8 cellular contexts compared by ENCODE assay signal in the genomic region with DNA sequence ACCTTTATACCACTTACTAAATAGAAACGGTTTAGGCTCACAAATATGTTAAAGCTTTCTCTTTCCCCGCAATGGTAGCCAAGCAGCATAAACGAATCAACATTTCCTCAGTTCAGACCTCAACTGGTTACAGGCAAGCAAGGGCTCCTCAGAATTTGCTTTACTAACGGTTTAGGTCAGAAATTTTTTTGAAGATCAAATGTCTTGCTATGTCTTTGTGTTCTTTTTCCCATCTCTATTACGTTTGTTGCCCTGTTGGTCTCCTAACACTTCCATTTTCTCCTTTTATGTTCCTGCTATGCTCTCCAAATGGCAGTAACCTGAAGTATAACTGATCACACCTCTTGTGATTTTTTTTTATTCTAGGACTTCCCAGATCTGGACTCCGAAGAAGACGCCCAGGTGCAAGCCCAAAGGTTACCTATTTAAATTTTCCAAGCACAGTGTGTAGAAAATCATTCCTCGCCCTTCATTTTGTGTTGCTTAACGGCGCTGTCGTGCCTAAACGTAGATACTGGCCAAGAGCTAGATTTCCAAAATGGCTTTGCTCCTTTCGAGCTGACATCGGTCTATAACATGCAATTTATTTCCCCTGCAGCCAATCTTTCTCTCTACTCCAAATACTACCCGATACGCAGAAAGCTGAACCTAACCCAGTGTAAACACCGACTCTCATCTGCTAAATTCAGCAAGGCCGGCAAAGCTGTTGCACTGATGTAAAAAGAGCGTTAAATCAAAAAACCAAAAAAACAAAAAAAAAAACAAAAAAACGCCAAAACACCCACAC. TPM values are rescaled to one million over a fixed set of nuclear protein-coding genes. Genes with fewer than 3 reads are reported as not detected.
DNase-seq lines count a peak whose midpoint lies in the region; ATAC-seq and TF ChIP-seq lines count a peak whose summit lies in the region.

No MANE protein-coding gene starts in this region.

- no peaks in the 10 kb centered on the region for H3K9me3 ChIP-seq in CD8-positive, alpha-beta T cell (ENCODE audit: low read length)

- peak overlapping the region; percentile 78 for H3K27ac ChIP-seq in CD8-positive, alpha-beta T cell (ENCODE audit: low read depth, low read length)

- H3K36me3 Mint-ChIP-seq in CD8-positive, alpha-beta T cell: peaks cover 19% of the 10 kb centered on the region
- peaks cover 11 to 23% of the 10 kb centered on the region in 2 donors for H3K36me3 Mint-ChIP-seq in activated naive CD4-positive, alpha-beta T cell treated with anti-CD3 and anti-CD28 coated beads, Interleukin-2, amount 50 U/mL, for 72 hours

- H3K4me1 Mint-ChIP-seq in CD8-positive, alpha-beta T cell (ENCODE audit: low read depth): peaks cover 66% of the 10 kb centered on the region

- H3K9me3 Mint-ChIP-seq in CD8-positive, alpha-beta T cell: no peaks in the 10 kb centered on the region
- no peaks in the 10 kb centered on the region for H3K9me3 Mint-ChIP-seq in activated naive CD4-positive, alpha-beta T cell treated with anti-CD3 and anti-CD28 coated beads, Interleukin-2, amount 50 U/mL, for 72 hours

- no peaks in the 10 kb centered on the region for H3K36me3 ChIP-seq in CD8-positive, alpha-beta T cell (ENCODE audit: insufficient read depth, low read length)

- DNase-seq in CD8-positive, alpha-beta T cell: peak in 5 of 7 experiments; percentile 15 to 73 (median 49)
- peak; percentile 71 for DNase-seq in HS-27A (ENCODE audit: low read depth)
- peak; percentile 78 for DNase-seq in NCI-H82 treated with DMSO at 0.1 percent for 48 hours (lab: John Stamatoyannopoulos, UW; ENCODE audit: unreplicated experiment)
- peak in 1 of 2 donors; percentile 16 for DNase-seq in activated naive CD4-positive, alpha-beta T cell treated with anti-CD3 and anti-CD28 coated beads, Interleukin-2, amount 50 U/mL, for 72 hours (ENCODE audit: low spot score in 2 of 2)
- no peak for DNase-seq in left ventricle myocardium superior
- peak; percentile 90 for DNase-seq in retina
- DNase-seq in NCI-H1048 (lab: John Stamatoyannopoulos, UW): no peak

- no peaks in the 10 kb centered on the region for H3K27me3 ChIP-seq in CD8-positive, alpha-beta T cell (ENCODE audit: insufficient read depth, low read length)

- no peak for TF ChIP-seq CTCF in CD8-positive, alpha-beta T cell (IDR thresholded peaks at IDR 0.05)

- H3K4me3 Mint-ChIP-seq in CD8-positive, alpha-beta T cell: peak overlapping the region; percentile 93

- H3K27me3 Mint-ChIP-seq in CD8-positive, alpha-beta T cell (ENCODE audit: low read depth): no peaks in the 10 kb centered on the region

- ATAC-seq in CD8-positive, alpha-beta T cell: peak; percentile 47
- peak; percentile 19 for ATAC-seq in GM19438 (IDR thresholded peaks at IDR 0.05; ENCODE audit: low read depth, unreplicated experiment)
- ATAC-seq in activated naive CD4-positive, alpha-beta T cell treated with anti-CD3 and anti-CD28 coated beads, Interleukin-2, amount 50 U/mL, for 72 hours: peak; percentile 16 to 42
- peak; percentile 1 for ATAC-seq in left ventricle myocardium superior

- POLR2A ChIA-PET in CD8-positive, alpha-beta T cell (lab: Charles Lee): interaction anchor here (0.6 to 5.3 kb wide), 20 partner anchors 10 to 1344 kb away, joined by 3 to 33 read pairs (median 4); a partner anchor contains a TSS

- CTCF ChIA-PET in CD8-positive, alpha-beta T cell (lab: Charles Lee): interaction anchor here (1.2 to 2.2 kb wide), 4 partner anchors 11 to 328 kb away, joined by 3 to 7 read pairs (median 4); no protein-coding TSS in a partner anchor

- peak overlapping the region; percentile 53 for H3K4me3 ChIP-seq in CD8-positive, alpha-beta T cell (ENCODE audit: low read depth, low read length)

- H3K27ac Mint-ChIP-seq in CD8-positive, alpha-beta T cell: peak overlapping the region; percentile 99
- peak overlapping the region; percentile 91 to 97 for H3K27ac Mint-ChIP-seq in activated naive CD4-positive, alpha-beta T cell treated with anti-CD3 and anti-CD28 coated beads, Interleukin-2, amount 50 U/mL, for 72 hours

- peaks cover 55% of the 10 kb centered on the region for H3K4me1 ChIP-seq in CD8-positive, alpha-beta T cell (ENCODE audit: insufficient read depth, low read length)

- intact Hi-C loops in CD8-positive, alpha-beta T cell (cut with DNase I, micrococcal nuclease): loop anchor here (1.0 to 10.0 kb wide), 13 partner anchors 10 to 1338 kb away; a partner anchor contains a TSS
- intact Hi-C loops in left ventricle myocardium superior (cut with micrococcal nuclease): no loop called here

RNA-seq across cellular contexts. Expression of a gene that starts 0.7 kb away (rescaled TPM):
- total RNA-seq in CD8-positive, alpha-beta T cell: 10 to 100 TPM; 15.6 to 17.1 TPM
- total RNA-seq in activated naive CD4-positive, alpha-beta T cell treated with anti-CD3 and anti-CD28 coated beads, Interleukin-2, amount 50 U/mL, for 72 hours: 10 to 100 TPM; 14.2 to 24.8 TPM
- total RNA-seq in left ventricle myocardium superior: 22.6 TPM

RNA-seq across cellular contexts. Expression of a gene that starts 41.7 kb away (rescaled TPM):
- total RNA-seq in CD8-positive, alpha-beta T cell: 10 to 100 TPM; 32.9 to 34.1 TPM
- 10 to 100 TPM; 15.8 to 19.0 TPM for total RNA-seq in activated naive CD4-positive, alpha-beta T cell treated with anti-CD3 and anti-CD28 coated beads, Interleukin-2, amount 50 U/mL, for 72 hours
- total RNA-seq in left ventricle myocardium superior: 6.0 TPM

Comparison
In these comparisons a context has a peak if more than half of its experiments do, and no peak if none do; other contexts are left out.
1. DNase-seq: peak in CD8-positive, alpha-beta T cell (5 of 7), HS-27A (single experiment), NCI-H82 treated with DMSO at 0.1 percent for 48 hours (single experiment) and retina (single experiment); none in left ventricle myocardium superior (single experiment) and NCI-H1048 (single experiment).
2. Peak in every context shown above with its lines, with median percentiles within 50 percentile points of each other: ATAC-seq.